In the genomic region with DNA sequence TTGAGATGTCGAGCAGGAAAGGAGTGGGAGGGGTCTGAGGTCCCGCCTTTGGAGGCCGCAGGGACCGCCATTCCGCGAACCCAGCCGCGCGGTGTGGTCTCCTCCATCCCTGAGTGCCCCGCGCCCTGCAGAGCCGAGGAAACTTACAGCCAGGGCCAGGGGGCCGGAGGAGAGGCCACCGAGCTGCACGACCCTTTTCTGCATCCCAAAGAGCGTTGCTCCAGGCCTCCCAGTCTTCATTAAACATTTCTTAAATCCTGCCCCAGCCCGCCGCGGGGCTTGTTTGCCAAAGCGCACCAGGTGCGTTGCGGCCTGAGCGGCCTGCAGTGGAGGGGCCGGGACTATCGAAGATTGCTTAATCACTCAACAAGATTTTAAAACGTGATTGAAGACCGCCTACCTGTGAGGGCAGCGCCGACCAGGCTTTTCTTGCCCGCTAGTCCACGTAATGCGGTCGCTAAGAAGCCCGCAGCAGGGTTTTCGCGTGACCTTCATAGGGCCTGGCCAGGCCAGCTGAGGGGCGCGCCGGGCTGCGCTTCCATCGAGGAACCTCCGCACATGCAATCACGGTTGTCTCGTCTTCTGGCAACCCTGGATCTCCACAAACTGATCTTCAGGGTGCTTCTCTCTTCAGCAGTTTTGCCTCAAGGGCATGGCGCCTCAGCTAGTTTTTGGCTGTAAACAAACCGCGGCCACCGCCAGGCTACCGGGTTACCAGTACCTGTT, we compare ENCODE assay signal across 10 cellular contexts. TPM values are rescaled to one million over a fixed set of nuclear protein-coding genes. Genes with fewer than 3 reads are reported as not detected.
DNase-seq lines count a peak whose midpoint lies in the region; ATAC-seq and TF ChIP-seq lines count a peak whose summit lies in the region.
"Had no signal": no experiment of that assay in that cellular context is flagged by ENCODE, and none has a peak within 500 bp of the region (broad histone marks: within the 10 kb centered on the region; RNA-seq: fewer than 3 reads in every experiment).

No MANE protein-coding gene starts in this region.

- peaks cover 0 to 5% of the 10 kb centered on the region in 2 donors for H3K36me3 Mint-ChIP-seq in activated naive CD4-positive, alpha-beta T cell treated with anti-CD3 and anti-CD28 coated beads, Interleukin-2, amount 50 U/mL, for 72 hours

- no peak overlapping the region for H3K4me2 ChIP-seq in neural cell (ENCODE audit: low read length)

- DNase-seq in AG09309 (ENCODE audit: low read depth) (no peak), NCI-H510A treated with DMSO at 0.1 percent for 48 hours (lab: John Stamatoyannopoulos, UW) (peak; percentile 70), esophagus muscularis mucosa (ENCODE audit: extremely low spot score) (no peak)
- DNase-seq in activated naive CD4-positive, alpha-beta T cell treated with anti-CD3 and anti-CD28 coated beads, Interleukin-2, amount 50 U/mL, for 72 hours (ENCODE audit: low spot score in 2 of 2): no peak
- no peak for DNase-seq in activated CD4-positive, alpha-beta T cell treated with anti-CD3 and anti-CD28 coated beads for 4 hours
- DNase-seq: activated gamma-delta T cell treated with Interleukin-2 at 50 U/mL for 16 hours; NK-92 treated with Interleukin-12 subunit alpha and Interleukin-12 subunit beta, amount 100 ng/mL, for 24 hours had no signal

- H3K9ac ChIP-seq in neural cell (ENCODE audit: low read length): no peak overlapping the region

- no peak overlapping the region for H3K27ac Mint-ChIP-seq in activated naive CD4-positive, alpha-beta T cell treated with anti-CD3 and anti-CD28 coated beads, Interleukin-2, amount 50 U/mL, for 72 hours

- H3K4me1 ChIP-seq in esophagus muscularis mucosa: peaks cover 16 to 21% (median 20%) of the 10 kb centered on the region in 4 donors

- no peak for TF ChIP-seq EP300 in esophagus muscularis mucosa (IDR thresholded peaks at IDR 0.05)
- no peak for TF ChIP-seq EP300 in neural cell (conservative IDR thresholded peaks at IDR 0.05; ENCODE audit: poor library complexity, severe bottlenecking)

- no peaks in the 10 kb centered on the region for H3K9me3 ChIP-seq in esophagus muscularis mucosa
- H3K9me3 ChIP-seq in neural cell (ENCODE audit: low read length): no peaks in the 10 kb centered on the region

- H3F3A ChIP-seq in neural cell (ENCODE audit: insufficient read depth, low read length, poor library complexity, severe bottlenecking): no peaks in the 10 kb centered on the region

- ATAC-seq in GM19397 (IDR thresholded peaks at IDR 0.05; ENCODE audit: unreplicated experiment) (no peak), GM21825 (IDR thresholded peaks at IDR 0.05; ENCODE audit: unreplicated experiment) (no peak)
- ATAC-seq in activated naive CD4-positive, alpha-beta T cell treated with anti-CD3 and anti-CD28 coated beads, Interleukin-2, amount 50 U/mL, for 72 hours: no peak

- intact Hi-C loops in esophagus muscularis mucosa (cut with DNase I): loop anchor here (5.0 kb wide), 2 partner anchors 165 to 180 kb away; no protein-coding TSS in a partner anchor

- H2AFZ ChIP-seq in neural cell (ENCODE audit: low read depth, low read length): no peak overlapping the region

- H3K36me3 ChIP-seq in esophagus muscularis mucosa (no peaks in the 10 kb centered on the region), neural cell (ENCODE audit: insufficient read depth, low read length) (no peaks in the 10 kb centered on the region)

- WGBS in esophagus muscularis mucosa: 63% methylated on average over 45 of the region's 49 CpGs

- H3K9me2 ChIP-seq in neural cell (ENCODE audit: insufficient read depth, low read length): no peaks in the 10 kb centered on the region

- H3K9me3 Mint-ChIP-seq in activated naive CD4-positive, alpha-beta T cell treated with anti-CD3 and anti-CD28 coated beads, Interleukin-2, amount 50 U/mL, for 72 hours: no peaks in the 10 kb centered on the region

- H3K4me3 ChIP-seq in AG09309 (ENCODE audit: control insufficient read depth, low read depth, low read length) (peak overlapping the region; percentile 65), esophagus muscularis mucosa (peak overlapping the region; percentile 92 to 99 (median 94)), neural cell (ENCODE audit: low read length) (peak overlapping the region; percentile 68)

- TF ChIP-seq CTCF in AG09309 (IDR thresholded peaks at IDR 0.05; ENCODE audit: control insufficient read depth, insufficient read depth, low read depth, low read length, missing control alignments) (no peak), esophagus muscularis mucosa (IDR thresholded peaks at IDR 0.05) (no peak), neural cell (IDR thresholded peaks at IDR 0.05; ENCODE audit: poor library complexity, severe bottlenecking) (no peak)

- TF ChIP-seq POLR2A in esophagus muscularis mucosa (IDR thresholded peaks at IDR 0.05; ENCODE audit: low read depth): no peak

- TF ChIP-seq RAD21 in neural cell (conservative IDR thresholded peaks at IDR 0.05): no peak

- H3K79me2 ChIP-seq in neural cell (replicated peaks; ENCODE audit: insufficient read depth, low read length): peaks cover 13% of the 10 kb centered on the region

- H3K27ac ChIP-seq in esophagus muscularis mucosa (replicated peaks in 1 of 4) (peak overlapping the region; percentile 95 to 99 (median 98)), neural cell (ENCODE audit: low read length) (no peak overlapping the region)

- no peaks in the 10 kb centered on the region for H4K20me1 ChIP-seq in neural cell (ENCODE audit: insufficient read depth)

- no peaks in the 10 kb centered on the region for H3K27me3 ChIP-seq in esophagus muscularis mucosa
- H3K27me3 ChIP-seq in neural cell (ENCODE audit: insufficient read depth, low read depth, low read length): peaks cover 19% of the 10 kb centered on the region

TF ChIP-seq in neural cell, 6 proteins besides CTCF, POLR2A, EP300 and RAD21:
- TF ChIP-seq EZH2 (IDR thresholded peaks at IDR 0.05; ENCODE audit: borderline replicate concordance, insufficient read depth, low read length, poor library complexity, severe bottlenecking): no peak
- TF ChIP-seq SMC3 (conservative IDR thresholded peaks at IDR 0.05; ENCODE audit: poor library complexity): no peak
- no peak for TF ChIP-seq TAF1 (IDR thresholded peaks at IDR 0.05; ENCODE audit: low read depth)
- TF ChIP-seq MXI1 (conservative IDR thresholded peaks at IDR 0.05; ENCODE audit: poor library complexity, severe bottlenecking): no peak
- no peak for TF ChIP-seq POLR2AphosphoS5 (IDR thresholded peaks at IDR 0.05)
- TF ChIP-seq REST (IDR thresholded peaks at IDR 0.05; ENCODE audit: borderline replicate concordance): no peak

RNA-seq across cellular contexts. Expression of gene CTBP2, which starts 2.0 kb away (rescaled TPM):
- 100 to 1,000 TPM in 1 of 4 donors, 10 to 100 TPM in 3; 69.7 to 125 (median 84.7) TPM for total RNA-seq in esophagus muscularis mucosa
- 59.5 and 67.6 TPM in 2 replicates for polyA plus RNA-seq in neural cell
- polyA minus RNA-seq in neural cell: 48.2 and 59.2 TPM in 2 replicates
- total RNA-seq in activated naive CD4-positive, alpha-beta T cell treated with anti-CD3 and anti-CD28 coated beads, Interleukin-2, amount 50 U/mL, for 72 hours: 1 to 10 TPM; 1.2 TPM

Comparison
In these comparisons a context has a peak if more than half of its experiments do, and no peak if none do; other contexts are left out.
1. RNA of gene CTBP2, which starts 2.0 kb away (total RNA-seq): 69.7 to 125 TPM in esophagus muscularis mucosa; 1.2 TPM in activated naive CD4-positive, alpha-beta T cell treated with anti-CD3 and anti-CD28 coated beads, Interleukin-2, amount 50 U/mL, for 72 hours; every median in the first group is over 10 times any median in the second.
2. Peak in every context shown above with its lines, with median percentiles within 50 percentile points of each other: H3K4me3 ChIP-seq.